ENCODE assay signal across 1 cellular context in the genomic region with DNA sequence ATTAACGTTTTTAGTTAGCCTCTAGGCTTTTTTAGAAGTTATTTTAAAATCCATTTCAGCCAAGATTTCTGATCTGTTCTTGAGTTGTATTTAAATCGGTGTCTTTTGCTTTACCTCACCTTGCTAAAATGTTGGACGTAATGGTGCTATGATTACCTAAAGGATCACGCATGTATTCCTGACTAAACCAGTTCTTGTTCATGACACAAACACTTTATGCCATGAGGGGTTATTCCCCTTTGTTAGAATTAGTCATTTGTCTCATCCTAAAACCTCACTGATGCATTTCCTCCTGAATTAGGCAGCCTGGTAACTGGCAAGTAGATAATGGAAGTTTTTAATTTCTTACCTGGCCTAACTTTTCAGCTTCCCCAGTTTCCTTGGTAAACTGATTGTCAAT.
TF ChIP-seq lines count a peak whose summit lies in the region.

No MANE protein-coding gene starts in this region.

TF ChIP-seq in H1, 55 proteins besides CTCF, POLR2A, EP300 and RAD21 (continued from another document):
- TF ChIP-seq EGR1 (IDR thresholded peaks at IDR 0.05; ENCODE audit: borderline replicate concordance, low read depth, low read length) = no peak
- TF ChIP-seq SIN3A (conservative IDR thresholded peaks at IDR 0.05 in 1 of 2, IDR thresholded peaks at IDR 0.05 in 1 of 2; ENCODE audit: low read depth in 1 of 2, low read length in 2 of 2) = no peak
